In genomic region chr3:45566951-45567411, GRCh38 we compare ENCODE assay signal across 14 cellular contexts. TPM values are rescaled to one million over a fixed set of nuclear protein-coding genes. Genes with fewer than 3 reads are reported as not detected.
DNase-seq lines count a peak whose midpoint lies in the region; ATAC-seq and TF ChIP-seq lines count a peak whose summit lies in the region.
"Had no signal": no experiment of that assay in that cellular context is flagged by ENCODE, and none has a peak within 500 bp of the region (broad histone marks: within the 10 kb centered on the region; RNA-seq: fewer than 3 reads in every experiment).

No MANE protein-coding gene starts in this region.

- no peaks in the 10 kb centered on the region for H3K27me3 Mint-ChIP-seq in activated T-helper 17 cell treated with anti-CD3 and anti-CD28 coated beads, Interleukin-2, amount 50 U/mL, for 72 hours
- peaks cover 1% of the 10 kb centered on the region for H3K27me3 Mint-ChIP-seq in HFFc6 (ENCODE audit: insufficient read depth)

- no peaks in the 10 kb centered on the region for H3K36me3 Mint-ChIP-seq in activated T-helper 17 cell treated with anti-CD3 and anti-CD28 coated beads, Interleukin-2, amount 50 U/mL, for 72 hours (ENCODE audit: low read depth)
- H3K36me3 Mint-ChIP-seq in HFFc6 (ENCODE audit: low read depth): no peaks in the 10 kb centered on the region; the same call in none of the 2 replicates

- intact Hi-C loops in Right ventricle myocardium superior (cut with DNase I) (no loop called here), cardiac septum (cut with DNase I) (no loop called here)

- peak; percentile 46 for ATAC-seq in Right ventricle myocardium superior (ENCODE audit: poor library complexity)
- ATAC-seq in activated T-helper 17 cell treated with anti-CD3 and anti-CD28 coated beads, Interleukin-2, amount 50 U/mL, for 72 hours (replicated peaks): no peak

- peaks cover 12% of the 10 kb centered on the region for H3K4me1 Mint-ChIP-seq in activated T-helper 17 cell treated with anti-CD3 and anti-CD28 coated beads, Interleukin-2, amount 50 U/mL, for 72 hours
- H3K4me1 Mint-ChIP-seq in HFFc6 (ENCODE audit: low read depth): peaks cover 5% of the 10 kb centered on the region; the same call in 1 of the 2 replicates

- no peaks in the 10 kb centered on the region for H3K9me3 Mint-ChIP-seq in activated T-helper 17 cell treated with anti-CD3 and anti-CD28 coated beads, Interleukin-2, amount 50 U/mL, for 72 hours
- no peaks in the 10 kb centered on the region; the same call in 1 of the 2 replicates for H3K9me3 Mint-ChIP-seq in HFFc6

- H3K27ac Mint-ChIP-seq in activated T-helper 17 cell treated with anti-CD3 and anti-CD28 coated beads, Interleukin-2, amount 50 U/mL, for 72 hours: peak overlapping the region; percentile 84
- no peak overlapping the region for H3K27ac Mint-ChIP-seq in HFFc6

- peak overlapping the region; percentile 55 for H3K4me3 Mint-ChIP-seq in activated T-helper 17 cell treated with anti-CD3 and anti-CD28 coated beads, Interleukin-2, amount 50 U/mL, for 72 hours
- H3K4me3 Mint-ChIP-seq in HFFc6: no peak overlapping the region

- no peak for TF ChIP-seq CTCF in HFFc6 (IDR thresholded peaks at IDR 0.05)

- no peak for DNase-seq in Right ventricle myocardium superior
- DNase-seq in cardiac septum (ENCODE audit: low spot score): no peak
- DNase-seq in islet precursor cell: peak; percentile 39
- peak; percentile 76 for DNase-seq in superior temporal gyrus (ENCODE audit: extremely low spot score)
- no peak for DNase-seq in SW 1271 (lab: John Stamatoyannopoulos, UW)
- no peak for DNase-seq in HFFc6
- DNase-seq in NCI-H2227 treated with DMSO at 0.1 percent for 48 hours (lab: John Stamatoyannopoulos, UW): no peak
- DNase-seq: activated T-cell treated with anti-CD3 and anti-CD28 coated beads, Interleukin-2, amount 50 U/mL, for 1 hour; adrenal gland; Caco-2; effector CD8-positive, alpha-beta T cell; NCI-H2081; OCI-M1 had no signal

RNA-seq across cellular contexts. Expression of gene LIMD1, which starts 27.6 kb away (rescaled TPM):
- 31.9 TPM for total RNA-seq in Right ventricle myocardium superior
- 30.5 TPM for total RNA-seq in cardiac septum
- 10 to 100 TPM; 27.6 to 46.5 TPM for total RNA-seq in activated T-helper 17 cell treated with anti-CD3 and anti-CD28 coated beads, Interleukin-2, amount 50 U/mL, for 72 hours
- total RNA-seq in HFFc6 (2021; fragmentation: NEBNext Ultra II Directional; extraction: Animal tissue kit (Norgen Biotek cat#: 25700)): 10 to 100 TPM; 25.0 to 34.8 (median 27.2) TPM

Comparison
In these comparisons a context has a peak if more than half of its experiments do, and no peak if none do; other contexts are left out.
1. DNase-seq: peak in islet precursor cell (single experiment) and superior temporal gyrus (single experiment); none in Right ventricle myocardium superior (single experiment), cardiac septum (single experiment), SW 1271 (0 of 2), HFFc6 (single experiment) and NCI-H2227 treated with DMSO at 0.1 percent for 48 hours (single experiment).